Comparison of ENCODE assay signal across 1 cellular context in the genomic region with DNA sequence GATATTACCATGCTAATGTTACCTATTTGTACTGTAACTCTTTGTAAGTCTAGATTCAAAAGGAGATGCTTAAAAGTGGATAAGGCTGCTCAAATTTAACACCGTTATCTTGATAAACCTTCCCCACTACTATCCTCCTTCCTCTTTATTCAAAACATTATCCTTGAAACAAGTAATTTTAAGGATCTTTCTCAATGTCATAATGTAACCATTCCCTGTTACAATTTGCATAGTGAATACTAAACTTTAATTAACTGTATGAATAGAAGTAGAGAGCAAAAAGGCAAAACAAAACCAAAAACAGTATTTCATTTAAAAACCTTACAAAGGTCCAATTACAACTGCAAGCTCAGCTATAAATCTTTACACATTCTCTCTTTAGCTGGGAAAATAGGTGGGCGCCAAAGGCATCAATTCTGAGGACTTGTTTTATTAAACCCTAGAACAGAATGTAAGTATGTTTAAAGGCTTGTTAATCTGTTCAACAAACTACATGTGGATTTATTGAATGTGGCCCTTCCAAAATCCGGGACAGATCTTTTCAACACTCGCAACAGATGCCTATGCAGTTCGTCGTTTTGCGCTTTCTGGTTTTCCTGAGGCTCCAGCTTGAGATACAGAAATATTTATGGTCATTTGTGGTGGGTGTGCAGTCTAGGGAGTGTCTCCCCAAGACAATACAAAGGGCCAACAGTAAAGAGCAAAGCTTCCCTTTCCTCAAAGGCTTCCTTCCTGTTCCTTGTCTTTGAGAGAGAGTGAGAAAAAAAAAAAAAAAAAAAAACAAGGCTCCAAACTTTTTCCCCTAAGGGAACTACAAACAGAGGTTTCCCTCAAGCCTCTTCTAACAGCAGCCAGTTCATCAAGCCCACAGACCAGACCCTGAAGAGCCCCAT.
TF ChIP-seq lines count a peak whose summit lies in the region.

No MANE protein-coding gene starts in this region.

TF ChIP-seq in SK-N-SH treated with all-trans-retinoic acid at 6 μM for 48 hours, 23 proteins besides CTCF, POLR2A, EP300 and RAD21 (continued from another document):
- TF ChIP-seq, protein P1, sequence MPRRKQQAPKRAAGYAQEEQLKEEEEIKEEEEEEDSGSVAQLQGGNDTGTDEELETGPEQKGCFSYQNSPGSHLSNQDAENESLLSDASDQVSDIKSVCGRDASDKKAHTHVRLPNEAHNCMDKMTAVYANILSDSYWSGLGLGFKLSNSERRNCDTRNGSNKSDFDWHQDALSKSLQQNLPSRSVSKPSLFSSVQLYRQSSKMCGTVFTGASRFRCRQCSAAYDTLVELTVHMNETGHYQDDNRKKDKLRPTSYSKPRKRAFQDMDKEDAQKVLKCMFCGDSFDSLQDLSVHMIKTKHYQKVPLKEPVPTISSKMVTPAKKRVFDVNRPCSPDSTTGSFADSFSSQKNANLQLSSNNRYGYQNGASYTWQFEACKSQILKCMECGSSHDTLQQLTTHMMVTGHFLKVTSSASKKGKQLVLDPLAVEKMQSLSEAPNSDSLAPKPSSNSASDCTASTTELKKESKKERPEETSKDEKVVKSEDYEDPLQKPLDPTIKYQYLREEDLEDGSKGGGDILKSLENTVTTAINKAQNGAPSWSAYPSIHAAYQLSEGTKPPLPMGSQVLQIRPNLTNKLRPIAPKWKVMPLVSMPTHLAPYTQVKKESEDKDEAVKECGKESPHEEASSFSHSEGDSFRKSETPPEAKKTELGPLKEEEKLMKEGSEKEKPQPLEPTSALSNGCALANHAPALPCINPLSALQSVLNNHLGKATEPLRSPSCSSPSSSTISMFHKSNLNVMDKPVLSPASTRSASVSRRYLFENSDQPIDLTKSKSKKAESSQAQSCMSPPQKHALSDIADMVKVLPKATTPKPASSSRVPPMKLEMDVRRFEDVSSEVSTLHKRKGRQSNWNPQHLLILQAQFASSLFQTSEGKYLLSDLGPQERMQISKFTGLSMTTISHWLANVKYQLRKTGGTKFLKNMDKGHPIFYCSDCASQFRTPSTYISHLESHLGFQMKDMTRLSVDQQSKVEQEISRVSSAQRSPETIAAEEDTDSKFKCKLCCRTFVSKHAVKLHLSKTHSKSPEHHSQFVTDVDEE (CRISPR knock-in tag; IDR thresholded peaks at IDR 0.05) = no peak
- no peak for TF ChIP-seq ZC3H10 (CRISPR knock-in tag; IDR thresholded peaks at IDR 0.05)
- TF ChIP-seq PPARA (CRISPR knock-in tag; IDR thresholded peaks at IDR 0.05; ENCODE audit: borderline replicate concordance) = no peak
- TF ChIP-seq GLIS3 (CRISPR knock-in tag; IDR thresholded peaks at IDR 0.05) = no peak
- TF ChIP-seq OSR1 (CRISPR knock-in tag; IDR thresholded peaks at IDR 0.05) = no peak
- no peak for TF ChIP-seq ZFP3 (CRISPR knock-in tag; IDR thresholded peaks at IDR 0.05)
